24 cellular contexts compared by ENCODE assay signal in the genomic region with DNA sequence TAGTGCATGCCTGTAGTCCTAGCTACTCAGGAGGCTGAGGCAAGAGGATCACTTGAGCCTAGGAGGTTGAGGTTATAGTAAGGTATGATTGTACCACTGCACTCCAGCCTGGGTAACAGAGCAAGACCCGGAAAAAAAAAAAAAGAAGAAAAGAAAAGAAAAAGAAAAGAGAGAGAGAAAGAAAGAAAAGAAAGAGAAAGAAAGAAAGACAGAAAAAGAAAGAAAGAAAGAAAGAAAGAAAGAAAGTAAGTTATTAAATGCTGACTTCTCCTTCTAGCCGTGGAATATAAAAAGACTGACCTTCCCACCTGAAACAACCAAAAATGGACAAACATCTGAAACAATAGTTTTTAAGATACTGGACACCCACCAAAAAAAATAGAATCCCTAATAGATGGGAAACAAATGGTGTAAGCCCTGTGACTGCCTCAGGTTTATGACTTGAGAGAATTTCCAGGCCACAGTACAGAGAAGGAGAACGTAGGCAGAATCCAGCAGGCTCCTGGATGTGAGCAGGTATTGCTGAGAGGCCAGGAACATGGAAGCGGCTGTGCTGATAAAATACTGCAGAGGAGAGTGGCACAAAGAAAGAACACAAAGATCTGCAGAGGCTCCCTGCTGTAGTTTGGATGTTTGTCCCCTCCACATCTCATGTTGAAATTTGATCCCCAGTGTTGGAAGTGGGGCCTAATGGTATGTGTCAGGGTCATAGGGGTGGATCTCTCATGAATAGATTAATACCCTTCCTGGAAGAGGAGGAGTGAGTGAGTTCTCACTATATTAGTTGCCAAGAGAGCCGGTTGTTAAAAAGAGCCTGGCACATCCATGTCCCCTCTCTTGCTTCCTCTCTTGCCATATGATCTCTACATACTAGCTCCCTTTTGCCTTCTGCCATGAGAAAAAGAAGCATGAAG. TPM values are rescaled to one million over a fixed set of nuclear protein-coding genes. Genes with fewer than 3 reads are reported as not detected.
"Had no signal": no experiment of that assay in that cellular context is flagged by ENCODE, and none has a peak within 500 bp of the region (broad histone marks: within the 10 kb centered on the region; RNA-seq: fewer than 3 reads in every experiment).

No MANE protein-coding gene starts in this region.

- H3K27me3 ChIP-seq: colonic mucosa, gastroesophageal sphincter, upper lobe of left lung had no signal

- H3K9me3 Mint-ChIP-seq: activated T-helper 17 cell treated with anti-CD3 and anti-CD28 coated beads, Interleukin-2, amount 50 U/mL, for 72 hours had no signal

- H3K9me3 ChIP-seq: colonic mucosa had no signal

- H3K27me3 Mint-ChIP-seq: activated naive CD8-positive, alpha-beta T cell treated with anti-CD3 and anti-CD28 coated beads for 36 hours; activated T-cell treated with anti-CD3 and anti-CD28 coated beads, Interleukin-2, amount 50 U/mL, for 24 hours had no signal

- H3K27ac ChIP-seq: colonic mucosa, dorsolateral prefrontal cortex, epithelial cell of prostate, gastroesophageal sphincter, thoracic aorta, upper lobe of left lung had no signal

- H3K4me1 Mint-ChIP-seq: activated naive CD8-positive, alpha-beta T cell treated with anti-CD3 and anti-CD28 coated beads for 36 hours; activated T-helper 17 cell treated with anti-CD3 and anti-CD28 coated beads, Interleukin-2, amount 50 U/mL, for 72 hours; central memory CD8-positive, alpha-beta T cell; natural killer cell had no signal

- ATAC-seq: activated T-helper 17 cell treated with anti-CD3 and anti-CD28 coated beads, Interleukin-2, amount 50 U/mL, for 72 hours; gastroesophageal sphincter; left lobe of liver; natural killer cell; SK-N-SH treated with all-trans-retinoic acid at 6 μM for 48 hours had no signal

- H3K4me1 ChIP-seq: colonic mucosa, gastroesophageal sphincter, upper lobe of left lung had no signal

- H3K27ac Mint-ChIP-seq: activated naive CD8-positive, alpha-beta T cell treated with anti-CD3 and anti-CD28 coated beads for 36 hours; activated T-cell treated with anti-CD3 and anti-CD28 coated beads, Interleukin-2, amount 50 U/mL, for 24 hours; activated T-helper 17 cell treated with anti-CD3 and anti-CD28 coated beads, Interleukin-2, amount 50 U/mL, for 72 hours; natural killer cell; T-helper 2 cell treated with Interferon-gamma antibody and Interleukin-4, amounts not matched to agents 5 μg/mL and 100 μg/mL, for 36 hours had no signal

- H3K4me3 ChIP-seq: colonic mucosa, dorsolateral prefrontal cortex, gastroesophageal sphincter, thoracic aorta, upper lobe of left lung had no signal

- H3K36me3 ChIP-seq: colonic mucosa, gastroesophageal sphincter, thoracic aorta, upper lobe of left lung had no signal

- DNase-seq: activated naive CD4-positive, alpha-beta T cell; activated naive CD8-positive, alpha-beta T cell treated with anti-CD3 and anti-CD28 coated beads for 36 hours; activated T-cell treated with anti-CD3 and anti-CD28 coated beads, Interleukin-2, amount 50 U/mL, for 24 hours; colonic mucosa; dorsolateral prefrontal cortex; head of caudate nucleus; kidney; midbrain; natural killer cell; posterior cingulate gyrus; stimulated activated CD4-positive, alpha-beta T cell treated with anti-CD3 and anti-CD28 coated beads, Interleukin-2, amount 100 ng/mL, for 48 hours; stimulated activated naive CD4-positive, alpha-beta T cell treated with Interleukin-2 at 50 U/mL for 16 hours; upper lobe of left lung had no signal

- H3K4me3 Mint-ChIP-seq: activated naive CD8-positive, alpha-beta T cell treated with anti-CD3 and anti-CD28 coated beads for 36 hours; activated T-cell treated with anti-CD3 and anti-CD28 coated beads, Interleukin-2, amount 50 U/mL, for 24 hours; activated T-helper 17 cell treated with anti-CD3 and anti-CD28 coated beads, Interleukin-2, amount 50 U/mL, for 72 hours; central memory CD8-positive, alpha-beta T cell; natural killer cell; T-helper 2 cell treated with Interferon-gamma antibody and Interleukin-4, amounts not matched to agents 5 μg/mL and 100 μg/mL, for 36 hours had no signal

RNA-seq across cellular contexts. Expression of a gene that starts 41.8 kb away (rescaled TPM):
- total RNA-seq: activated naive CD8-positive, alpha-beta T cell treated with anti-CD3 and anti-CD28 coated beads for 36 hours; astrocyte; colonic mucosa; lung microvascular endothelial cell; renal cortical epithelial cell had no signal

RNA-seq across cellular contexts. Expression of a gene that starts 58.3 kb away (rescaled TPM):
- total RNA-seq: natural killer cell, thoracic aorta had no signal
